In the genomic region with DNA sequence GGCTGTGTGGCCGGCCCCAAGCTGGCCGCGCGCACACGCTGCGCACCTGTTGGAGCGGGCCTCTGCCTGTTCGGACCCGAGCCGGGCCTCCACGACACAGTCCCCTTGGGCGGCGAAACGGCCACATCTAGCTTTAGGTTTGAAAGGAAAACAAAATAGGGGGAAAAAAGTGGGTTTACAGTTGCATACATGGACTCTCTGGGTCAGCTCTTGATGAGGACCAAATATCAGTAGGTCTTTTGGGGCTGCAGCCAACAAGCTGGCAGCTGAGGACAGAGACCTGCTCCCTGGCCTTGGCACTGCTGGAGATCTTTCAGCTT, we compare ENCODE assay signal across 9 cellular contexts. TPM values are rescaled to one million over a fixed set of nuclear protein-coding genes. Genes with fewer than 3 reads are reported as not detected.
DNase-seq lines count a peak whose midpoint lies in the region; ATAC-seq and TF ChIP-seq lines count a peak whose summit lies in the region.
"Had no signal": no experiment of that assay in that cellular context is flagged by ENCODE, and none has a peak within 500 bp of the region (broad histone marks: within the 10 kb centered on the region; RNA-seq: fewer than 3 reads in every experiment).

No MANE protein-coding gene starts in this region.

- H3K9me3 ChIP-seq in mesodermal cell (ENCODE audit: control insufficient read depth, low read length) (no peaks in the 10 kb centered on the region), stomach (no peaks in the 10 kb centered on the region)

- H3K4me3 ChIP-seq in coronary artery (peak overlapping the region; percentile 70), mesodermal cell (ENCODE audit: extremely low read depth, insufficient read depth, low read length, poor library complexity, severe bottlenecking) (peak overlapping the region; percentile 21), stomach (peak overlapping the region; percentile 36 to 56 (median 48))

- peaks cover 0 to 8% (median 4%) of the 10 kb centered on the region in 3 donors for H3K27me3 ChIP-seq in stomach

- CTCF ChIA-PET in RWPE1 (lab: Yijun Ruan, JAX), result interaction anchor here (0.5 to 2.1 kb wide), 12 partner anchors 8 to 206 kb away, joined by 3 to 16 read pairs (median 6); a partner anchor contains a TSS

- TF ChIP-seq CTCF in coronary artery (IDR thresholded peaks at IDR 0.05) (no peak), stomach (IDR thresholded peaks at IDR 0.05) (no peak), RWPE1 (conservative IDR thresholded peaks at IDR 0.05; ENCODE audit: low read depth) (no peak)

- peaks cover 26% of the 10 kb centered on the region for H3K27me3 Mint-ChIP-seq in activated T-cell treated with anti-CD3 and anti-CD28 coated beads, Interleukin-2, amount 50 U/mL, for 72 hours (ENCODE audit: low read depth)
- peaks cover 20% of the 10 kb centered on the region for H3K27me3 Mint-ChIP-seq in activated T-cell treated with anti-CD3 and anti-CD28 coated beads, Interleukin-2, amount 50 U/mL, for 4 hours (ENCODE audit: low read depth)

- peaks cover 3% of the 10 kb centered on the region for H3K4me1 ChIP-seq in mesodermal cell (ENCODE audit: control insufficient read depth, insufficient read depth, low read length, poor library complexity, severe bottlenecking)
- peaks cover 22 to 55% (median 40%) of the 10 kb centered on the region in 4 donors for H3K4me1 ChIP-seq in stomach

- no peak overlapping the region for H3K27ac ChIP-seq in coronary artery
- H3K27ac ChIP-seq in mesodermal cell (ENCODE audit: low read depth, low read length, severe bottlenecking), result no peak overlapping the region
- H3K27ac ChIP-seq in stomach, result peak overlapping the region in 1 of 5 donors; percentile 59
- H3K27ac ChIP-seq in RWPE1, result no peak overlapping the region

- ATAC-seq in activated T-cell treated with anti-CD3 and anti-CD28 coated beads, Interleukin-2, amount 50 U/mL, for 72 hours (replicated peaks in 1 of 2), result no peak
- ATAC-seq in activated T-cell treated with anti-CD3 and anti-CD28 coated beads, Interleukin-2, amount 50 U/mL, for 4 hours, result no peak

- 12% methylated on average over 14 of the region's 14 CpGs; no CpG with 5 or more reads in 1 of the 2 experiments for WGBS in mesodermal cell (ENCODE audit: insufficient coverage in 2 of 2), 2 experiments
- 56 to 83% (median 75%) methylated on average over 13 to 14 of the region's 14 CpGs for WGBS in stomach, 5 donors

- POLR2A ChIA-PET in RWPE1 (lab: Yijun Ruan, JAX; ENCODE audit: low non-redundant PET), result no interaction called here

- H3K36me3 Mint-ChIP-seq in activated T-cell treated with anti-CD3 and anti-CD28 coated beads, Interleukin-2, amount 50 U/mL, for 72 hours (ENCODE audit: insufficient read depth in 2 of 2), result no peaks in the 10 kb centered on the region
- H3K36me3 Mint-ChIP-seq in activated T-cell treated with anti-CD3 and anti-CD28 coated beads, Interleukin-2, amount 50 U/mL, for 4 hours (ENCODE audit: insufficient read depth), result no peaks in the 10 kb centered on the region

- H3K9me3 Mint-ChIP-seq in activated T-cell treated with anti-CD3 and anti-CD28 coated beads, Interleukin-2, amount 50 U/mL, for 72 hours, result no peaks in the 10 kb centered on the region
- H3K9me3 Mint-ChIP-seq in activated T-cell treated with anti-CD3 and anti-CD28 coated beads, Interleukin-2, amount 50 U/mL, for 4 hours, result no peaks in the 10 kb centered on the region

- no peak for TF ChIP-seq EP300 in stomach (IDR thresholded peaks at IDR 0.05)

- TF ChIP-seq POLR2A in stomach (IDR thresholded peaks at IDR 0.05), result no peak

- H3K27ac Mint-ChIP-seq in activated T-cell treated with anti-CD3 and anti-CD28 coated beads, Interleukin-2, amount 50 U/mL, for 72 hours, result no peak overlapping the region

- peak overlapping the region; percentile 49 to 56 for H3K4me3 Mint-ChIP-seq in activated T-cell treated with anti-CD3 and anti-CD28 coated beads, Interleukin-2, amount 50 U/mL, for 72 hours
- no peak overlapping the region for H3K4me3 Mint-ChIP-seq in activated T-cell treated with anti-CD3 and anti-CD28 coated beads, Interleukin-2, amount 50 U/mL, for 4 hours

- no peaks in the 10 kb centered on the region for H3K36me3 ChIP-seq in mesodermal cell (ENCODE audit: control insufficient read depth, insufficient read depth, low read length)
- H3K36me3 ChIP-seq in stomach, result no peaks in the 10 kb centered on the region

- peaks cover 25% of the 10 kb centered on the region for H3K4me1 Mint-ChIP-seq in activated T-cell treated with anti-CD3 and anti-CD28 coated beads, Interleukin-2, amount 50 U/mL, for 72 hours (ENCODE audit: low read depth)
- H3K4me1 Mint-ChIP-seq in activated T-cell treated with anti-CD3 and anti-CD28 coated beads, Interleukin-2, amount 50 U/mL, for 4 hours (ENCODE audit: low read depth), result peaks cover 11% of the 10 kb centered on the region

- intact Hi-C loops in stomach (cut with DNase I; ENCODE audit: low total_unique reads), result loop anchor here (5.0 kb wide), 1 partner anchor 39 kb away; no protein-coding TSS in a partner anchor

- no peak for DNase-seq in activated T-cell treated with anti-CD3 and anti-CD28 coated beads, Interleukin-2, amount 50 U/mL, for 72 hours
- no peak for DNase-seq in activated T-cell treated with anti-CD3 and anti-CD28 coated beads, Interleukin-2, amount 50 U/mL, for 4 hours
- DNase-seq in coronary artery (ENCODE audit: low spot score) (no peak), stomach (no peak), SIG-M5 (lab: John Stamatoyannopoulos, UW) (no peak), RWPE1 (ENCODE audit: low spot score) (no peak)
- no peak for DNase-seq in activated effector memory CD4-positive, alpha-beta T cell treated with anti-CD3 and anti-CD28 coated beads, Interleukin-2, amount 50 U/mL, for 16 hours
- DNase-seq: DMS79 treated with DMSO at 0.1 percent for 48 hours had no signal

RNA-seq across cellular contexts. Expression of a gene that starts 20.7 kb away (rescaled TPM):
- total RNA-seq in activated T-cell treated with anti-CD3 and anti-CD28 coated beads, Interleukin-2, amount 50 U/mL, for 72 hours, result 1 to 10 TPM; 5.5 to 6.5 TPM
- 1 to 10 TPM; 1.0 to 1.8 (median 1.5) TPM for total RNA-seq in activated T-cell treated with anti-CD3 and anti-CD28 coated beads, Interleukin-2, amount 50 U/mL, for 4 hours
- 0.81 TPM for polyA plus RNA-seq in mesodermal cell (2013, experiment 1 of 2)
- polyA plus RNA-seq in mesodermal cell (2013, experiment 2 of 2), result 0.86 TPM
- 10 to 100 TPM in 3 of 5 donors, 1 to 10 TPM in 2; 1.8 to 29.5 (median 14.3) TPM for total RNA-seq in stomach
- polyA plus RNA-seq in stomach, result 1 to 10 TPM; 4.6 to 6.6 (median 6.1) TPM

RNA-seq across cellular contexts. Expression of a gene that starts 28.5 kb away (rescaled TPM):
- total RNA-seq in activated T-cell treated with anti-CD3 and anti-CD28 coated beads, Interleukin-2, amount 50 U/mL, for 72 hours, result 10 to 100 TPM; 15.3 to 18.9 TPM
- total RNA-seq in activated T-cell treated with anti-CD3 and anti-CD28 coated beads, Interleukin-2, amount 50 U/mL, for 4 hours, result 10 to 100 TPM; 16.4 to 20.0 (median 17.6) TPM
- 28.2 TPM for polyA plus RNA-seq in mesodermal cell (2013, experiment 1 of 2)
- 25.3 TPM for polyA plus RNA-seq in mesodermal cell (2013, experiment 2 of 2)
- 1,000 to 10,000 TPM in 1 of 5 donors, 100 to 1,000 TPM in 3, 10 to 100 TPM in 1; 23.2 to 1,029 (median 220) TPM for total RNA-seq in stomach
- 1,000 to 10,000 TPM in 2 of 3 donors, 100 to 1,000 TPM in 1; 378 to 3,028 (median 2,014) TPM for polyA plus RNA-seq in stomach

RNA-seq across cellular contexts. Expression of a gene that starts 32.6 kb away (rescaled TPM):
- 10 to 100 TPM; 11.9 to 14.2 TPM for total RNA-seq in activated T-cell treated with anti-CD3 and anti-CD28 coated beads, Interleukin-2, amount 50 U/mL, for 72 hours
- 1 to 10 TPM; 9.8 to 9.9 (median 9.8) TPM for total RNA-seq in activated T-cell treated with anti-CD3 and anti-CD28 coated beads, Interleukin-2, amount 50 U/mL, for 4 hours
- polyA plus RNA-seq in mesodermal cell (2013, experiment 1 of 2), result 3.7 TPM
- 4.1 TPM for polyA plus RNA-seq in mesodermal cell (2013, experiment 2 of 2)
- 10 to 100 TPM; 12.5 to 30.8 (median 28.7) TPM for total RNA-seq in stomach
- polyA plus RNA-seq in stomach, result 1 to 10 TPM; 3.3 to 4.8 (median 4.6) TPM
